In the genomic region with DNA sequence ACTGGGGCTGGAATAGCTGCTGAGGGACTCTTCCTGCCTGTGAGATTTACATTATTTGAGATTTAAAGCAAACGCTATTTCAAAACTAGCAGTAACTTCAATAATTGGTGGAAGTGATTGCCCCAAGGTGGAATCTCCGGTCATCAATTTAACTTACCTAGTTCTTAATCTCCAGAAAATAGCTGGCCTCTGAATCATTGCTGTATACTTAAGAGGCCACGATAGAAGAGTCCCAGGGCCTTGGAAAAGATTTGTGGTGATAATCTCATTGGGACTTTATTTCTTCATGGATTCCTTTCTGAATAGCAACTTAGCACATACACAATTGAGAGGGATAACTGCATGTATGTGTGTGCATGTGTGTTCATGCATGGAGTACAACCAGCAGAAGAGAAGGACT, we compare ENCODE assay signal across 24 cellular contexts.
"Had no signal": no experiment of that assay in that cellular context is flagged by ENCODE, and none has a peak within 500 bp of the region (broad histone marks: within the 10 kb centered on the region; RNA-seq: fewer than 3 reads in every experiment).

No MANE protein-coding gene starts in this region.

- H3K36me3 ChIP-seq: left ventricle myocardium inferior, ovary, sigmoid colon, spleen, suprapubic skin, thoracic aorta, tibial artery, upper lobe of right lung had no signal

- H3K9me3 ChIP-seq: left ventricle myocardium inferior, ovary, sigmoid colon, spleen, suprapubic skin, thoracic aorta, tibial artery, upper lobe of right lung had no signal

- ATAC-seq: natural killer cell; right cardiac atrium; stimulated activated effector memory CD8-positive, alpha-beta T cell treated with anti-CD3 and anti-CD28 coated beads, Interleukin-12 subunit alpha, Interleukin-12 subunit beta, amount 100 ng/mL, for 72 hours; upper lobe of right lung had no signal

- H3K4me3 Mint-ChIP-seq: mesothelial cell of epicardium; naive B cell; natural killer cell; nephron progenitor cell; stimulated activated effector memory CD8-positive, alpha-beta T cell treated with anti-CD3 and anti-CD28 coated beads, Interleukin-12 subunit alpha, Interleukin-12 subunit beta, amount 100 ng/mL, for 72 hours; stimulated activated naive CD8-positive, alpha-beta T cell treated with anti-CD3 and anti-CD28 coated beads, Interleukin-15, Interleukin-2, amounts not matched to agents 100 ng/mL and 50 ng/mL, for 24 hours had no signal

- H3K36me3 Mint-ChIP-seq: mesothelial cell of epicardium; naive B cell; natural killer cell; stimulated activated effector memory CD8-positive, alpha-beta T cell treated with anti-CD3 and anti-CD28 coated beads, Interleukin-12 subunit alpha, Interleukin-12 subunit beta, amount 100 ng/mL, for 72 hours had no signal

- H3K27me3 ChIP-seq: ovary, sigmoid colon, tibial artery had no signal

- DNase-seq: hippocampal formation; kidney; left ventricle myocardium inferior; mesendoderm; naive B cell; natural killer cell; nephron progenitor cell; ovary; retina; right cardiac atrium; sigmoid colon; small intestine; spleen; stimulated activated CD4-positive, alpha-beta T cell treated with anti-CD3 and anti-CD28 coated beads, Interleukin-4, amount 100 ng/mL, for 24 hours; stimulated activated naive CD4-positive, alpha-beta T cell; tibial artery; upper lobe of right lung had no signal

- H3K27ac Mint-ChIP-seq: mesothelial cell of epicardium; naive B cell; natural killer cell; nephron progenitor cell; progenitor cell of endocrine pancreas; stimulated activated effector memory CD8-positive, alpha-beta T cell treated with anti-CD3 and anti-CD28 coated beads, Interleukin-12 subunit alpha, Interleukin-12 subunit beta, amount 100 ng/mL, for 72 hours; stimulated activated naive CD8-positive, alpha-beta T cell treated with anti-CD3 and anti-CD28 coated beads, Interleukin-15, Interleukin-2, amounts not matched to agents 100 ng/mL and 50 ng/mL, for 24 hours had no signal

- H3K4me3 ChIP-seq: left ventricle myocardium inferior, lung, ovary, sigmoid colon, spleen, suprapubic skin, thoracic aorta, tibial artery, upper lobe of right lung had no signal

- H3K9me3 Mint-ChIP-seq: mesothelial cell of epicardium; naive B cell; natural killer cell; nephron progenitor cell; stimulated activated effector memory CD8-positive, alpha-beta T cell treated with anti-CD3 and anti-CD28 coated beads, Interleukin-12 subunit alpha, Interleukin-12 subunit beta, amount 100 ng/mL, for 72 hours; stimulated activated naive CD8-positive, alpha-beta T cell treated with anti-CD3 and anti-CD28 coated beads, Interleukin-15, Interleukin-2, amounts not matched to agents 100 ng/mL and 50 ng/mL, for 24 hours had no signal

- H3K4me1 ChIP-seq: left ventricle myocardium inferior, spleen, suprapubic skin, tibial artery, upper lobe of right lung had no signal

- H3K27ac ChIP-seq: left ventricle myocardium inferior, ovary, sigmoid colon, spleen, suprapubic skin, thoracic aorta, tibial artery, upper lobe of right lung had no signal

- H3K4me1 Mint-ChIP-seq: natural killer cell; stimulated activated effector memory CD8-positive, alpha-beta T cell treated with anti-CD3 and anti-CD28 coated beads, Interleukin-12 subunit alpha, Interleukin-12 subunit beta, amount 100 ng/mL, for 72 hours had no signal
